1 cellular context compared by ENCODE assay signal in the genomic region with DNA sequence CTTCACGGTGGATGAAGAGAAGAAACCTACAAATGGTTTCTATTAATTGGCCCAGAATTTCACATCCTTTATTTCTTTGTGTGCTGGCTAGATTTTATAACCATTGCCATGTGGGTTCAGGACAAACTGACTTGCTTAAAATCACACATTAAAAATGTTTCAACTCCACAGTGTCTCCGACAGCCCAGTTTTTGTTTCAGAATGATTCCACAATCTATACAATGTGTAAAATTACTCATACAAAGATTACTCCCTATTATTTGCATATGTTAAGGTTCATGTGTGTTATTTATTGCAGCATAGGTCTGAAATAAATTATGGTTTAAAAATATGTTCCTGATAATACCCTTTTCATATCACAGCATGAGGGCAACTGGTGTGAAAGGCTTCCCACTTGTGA.
TF ChIP-seq lines count a peak whose summit lies in the region.

No MANE protein-coding gene starts in this region.

TF ChIP-seq in GM12878, 131 proteins besides CTCF, POLR2A, EP300 and RAD21 (continued from another document):
- TF ChIP-seq, protein P1, sequence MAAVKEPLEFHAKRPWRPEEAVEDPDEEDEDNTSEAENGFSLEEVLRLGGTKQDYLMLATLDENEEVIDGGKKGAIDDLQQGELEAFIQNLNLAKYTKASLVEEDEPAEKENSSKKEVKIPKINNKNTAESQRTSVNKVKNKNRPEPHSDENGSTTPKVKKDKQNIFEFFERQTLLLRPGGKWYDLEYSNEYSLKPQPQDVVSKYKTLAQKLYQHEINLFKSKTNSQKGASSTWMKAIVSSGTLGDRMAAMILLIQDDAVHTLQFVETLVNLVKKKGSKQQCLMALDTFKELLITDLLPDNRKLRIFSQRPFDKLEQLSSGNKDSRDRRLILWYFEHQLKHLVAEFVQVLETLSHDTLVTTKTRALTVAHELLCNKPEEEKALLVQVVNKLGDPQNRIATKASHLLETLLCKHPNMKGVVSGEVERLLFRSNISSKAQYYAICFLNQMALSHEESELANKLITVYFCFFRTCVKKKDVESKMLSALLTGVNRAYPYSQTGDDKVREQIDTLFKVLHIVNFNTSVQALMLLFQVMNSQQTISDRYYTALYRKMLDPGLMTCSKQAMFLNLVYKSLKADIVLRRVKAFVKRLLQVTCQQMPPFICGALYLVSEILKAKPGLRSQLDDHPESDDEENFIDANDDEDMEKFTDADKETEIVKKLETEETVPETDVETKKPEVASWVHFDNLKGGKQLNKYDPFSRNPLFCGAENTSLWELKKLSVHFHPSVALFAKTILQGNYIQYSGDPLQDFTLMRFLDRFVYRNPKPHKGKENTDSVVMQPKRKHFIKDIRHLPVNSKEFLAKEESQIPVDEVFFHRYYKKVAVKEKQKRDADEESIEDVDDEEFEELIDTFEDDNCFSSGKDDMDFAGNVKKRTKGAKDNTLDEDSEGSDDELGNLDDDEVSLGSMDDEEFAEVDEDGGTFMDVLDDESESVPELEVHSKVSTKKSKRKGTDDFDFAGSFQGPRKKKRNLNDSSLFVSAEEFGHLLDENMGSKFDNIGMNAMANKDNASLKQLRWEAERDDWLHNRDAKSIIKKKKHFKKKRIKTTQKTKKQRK (IDR thresholded peaks at IDR 0.05; ENCODE audit: low read depth, low read length), result no peak
- no peak for TF ChIP-seq JUND (IDR thresholded peaks at IDR 0.05; ENCODE audit: low read depth, low read length)
- no peak for TF ChIP-seq KDM1A (IDR thresholded peaks at IDR 0.05; ENCODE audit: borderline replicate concordance)
- TF ChIP-seq NR2F1 (conservative IDR thresholded peaks at IDR 0.05), result 0 out of 2 replicates have a peak, but pooled peaks have one; percentile 36
- no peak for TF ChIP-seq GABPA (IDR thresholded peaks at IDR 0.05; ENCODE audit: low read depth)
- no peak for TF ChIP-seq FOXK2 (IDR thresholded peaks at IDR 0.05)
- TF ChIP-seq ZZZ3 (IDR thresholded peaks at IDR 0.05; ENCODE audit: control insufficient read depth, insufficient read length, low read depth), result no peak
- no peak for TF ChIP-seq CREB1 (IDR thresholded peaks at IDR 0.05; ENCODE audit: low read depth)
- TF ChIP-seq, protein P2, sequence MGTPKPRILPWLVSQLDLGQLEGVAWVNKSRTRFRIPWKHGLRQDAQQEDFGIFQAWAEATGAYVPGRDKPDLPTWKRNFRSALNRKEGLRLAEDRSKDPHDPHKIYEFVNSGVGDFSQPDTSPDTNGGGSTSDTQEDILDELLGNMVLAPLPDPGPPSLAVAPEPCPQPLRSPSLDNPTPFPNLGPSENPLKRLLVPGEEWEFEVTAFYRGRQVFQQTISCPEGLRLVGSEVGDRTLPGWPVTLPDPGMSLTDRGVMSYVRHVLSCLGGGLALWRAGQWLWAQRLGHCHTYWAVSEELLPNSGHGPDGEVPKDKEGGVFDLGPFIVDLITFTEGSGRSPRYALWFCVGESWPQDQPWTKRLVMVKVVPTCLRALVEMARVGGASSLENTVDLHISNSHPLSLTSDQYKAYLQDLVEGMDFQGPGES (IDR thresholded peaks at IDR 0.05), result no peak
- TF ChIP-seq MTA2 (IDR thresholded peaks at IDR 0.05; ENCODE audit: low read depth), result 0 out of 2 replicates have a peak, but pooled peaks have one; percentile 25
- TF ChIP-seq ZNF217 (IDR thresholded peaks at IDR 0.05), result peak; percentile 69; the same call in 1 of the 2 replicates
- TF ChIP-seq JUNB (IDR thresholded peaks at IDR 0.05), result 0 out of 2 replicates have a peak, but pooled peaks have one; percentile 20
